1 cellular context compared by ENCODE assay signal in genomic region chr1:6360517-6360916, GRCh38.
TF ChIP-seq lines count a peak whose summit lies in the region.

No MANE protein-coding gene starts in this region.

TF ChIP-seq in GM23338, 12 proteins besides CTCF, POLR2A, EP300 and RAD21 (continued from another document):
- TF ChIP-seq REST (IDR thresholded peaks at IDR 0.05; ENCODE audit: unreplicated experiment) (no peak), NANOG (IDR thresholded peaks at IDR 0.05; ENCODE audit: borderline replicate concordance) (no peak), CREB1 (CRISPR knock-in tag; IDR thresholded peaks at IDR 0.05; ENCODE audit: low read depth) (no peak), STAT1 (IDR thresholded peaks at IDR 0.05; ENCODE audit: unreplicated experiment) (no peak)
